In the genomic region with DNA sequence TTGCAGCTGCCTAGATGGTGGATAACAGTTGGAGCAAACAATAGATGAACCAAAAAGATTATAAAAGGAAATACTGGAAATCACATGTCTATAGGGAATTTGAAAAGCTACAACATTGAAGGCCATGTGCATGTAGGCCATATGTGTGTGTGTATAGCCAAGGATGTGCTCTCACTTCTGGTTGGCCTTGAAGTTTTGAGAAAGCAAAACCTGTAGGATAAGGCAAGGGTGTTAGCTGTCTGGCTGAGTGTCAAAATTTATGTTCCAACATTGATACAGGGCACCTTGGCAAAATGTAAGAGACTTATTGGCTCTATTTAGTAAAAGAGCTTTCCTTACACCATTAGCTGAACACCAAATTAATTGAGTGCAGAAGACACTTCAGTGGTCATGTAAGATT, we compare ENCODE assay signal across 23 cellular contexts.
"Had no signal": no experiment of that assay in that cellular context is flagged by ENCODE, and none has a peak within 500 bp of the region (broad histone marks: within the 10 kb centered on the region; RNA-seq: fewer than 3 reads in every experiment).

No MANE protein-coding gene starts in this region.

- H3K4me2 ChIP-seq: SK-N-SH had no signal

- FAIRE-seq: HepG2 had no signal

- DNase-seq: IMR-90, Kasumi-1, KG1, MM.1S, NCI-H1092 treated with DMSO at 0.1 percent for 48 hours, NCI-H1436, NCI-H187, NCI-H2029, NCI-H2081 treated with DMSO at 0.1 percent for 48 hours, NCI-H2171, NCI-H226, NCI-H446, NCI-H510A, NCI-H524 treated with DMSO at 0.1 percent for 48 hours, NCI-H69, NCI-H774, PC-3, SHP77, SK-N-SH, SW 1271 had no signal

- ATAC-seq: HepG2, Panc1, PC-3 had no signal

- H3K9ac ChIP-seq: SK-N-SH had no signal

- H3K9me3 ChIP-seq: SK-N-SH had no signal

- H3K27ac ChIP-seq: RWPE1 had no signal
